In the genomic region with DNA sequence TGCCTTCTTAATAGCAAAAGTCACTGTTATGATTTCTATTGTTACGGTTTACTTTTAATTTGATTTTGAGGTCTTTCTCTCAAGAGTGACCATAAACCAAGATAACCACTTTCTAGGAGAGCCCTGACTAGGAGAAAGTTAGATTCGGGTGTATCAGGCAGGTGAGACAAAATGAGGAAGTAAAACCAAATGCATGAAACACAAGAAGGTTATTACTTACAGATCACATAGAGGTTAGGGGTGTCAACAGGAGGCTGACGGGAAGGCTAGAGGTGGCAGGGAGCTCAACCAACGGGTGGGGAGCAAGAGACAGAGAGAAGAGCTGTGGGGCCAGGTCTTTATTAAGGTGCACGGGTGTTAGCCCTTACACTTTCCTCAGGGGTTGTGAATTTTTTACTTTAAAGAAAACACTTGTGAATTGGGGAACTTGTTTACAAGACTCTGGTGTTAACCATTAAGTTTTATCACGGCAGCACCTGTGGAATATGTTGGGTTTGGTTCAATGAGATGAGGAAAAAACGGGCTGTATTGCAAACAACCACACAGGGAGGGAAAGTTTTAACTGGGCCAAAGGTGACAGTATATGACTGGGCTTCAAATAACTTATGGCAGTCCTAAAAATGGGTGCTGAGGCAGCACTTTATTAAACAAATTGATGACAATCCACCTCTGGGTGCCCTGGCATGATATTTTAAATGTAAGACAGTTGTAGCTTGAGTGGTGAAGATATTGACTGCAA, we compare ENCODE assay signal across 13 cellular contexts.
DNase-seq lines count a peak whose midpoint lies in the region; ATAC-seq, FAIRE-seq and TF ChIP-seq lines count a peak whose summit lies in the region.
"Had no signal": no experiment of that assay in that cellular context is flagged by ENCODE, and none has a peak within 500 bp of the region (broad histone marks: within the 10 kb centered on the region; RNA-seq: fewer than 3 reads in every experiment).

No MANE protein-coding gene starts in this region.

- peak overlapping the region; percentile 19; the same call in 1 of the 2 replicates for H3K4me2 ChIP-seq in GM12878 (ENCODE audit: control insufficient read depth, insufficient read depth)

- DNase-seq in GM12878 (ENCODE audit: low read depth, low spot score) (peak; percentile 9), KBM-7 (no peak), DMS 273 (lab: John Stamatoyannopoulos, UW; ENCODE audit: unreplicated experiment) (no peak), HUDEP-2 (lab: John Stamatoyannopoulos, UW; ENCODE audit: unreplicated experiment in 76 of 76) (no peak)
- no peak for DNase-seq in activated CD4-positive, alpha-beta memory T cell treated with anti-CD3 and anti-CD28 coated beads, Interleukin-2, amount 10 ng/mL, durations not matched to agents 7 days and 5 days
- DNase-seq: SHP77 had no signal

- POLR2A ChIA-PET in GM12878 (lab: Charles Lee): no interaction called here
- POLR2A ChIA-PET in activated CD4-positive, alpha-beta memory T cell treated with anti-CD3 and anti-CD28 coated beads, Interleukin-2, amount 10 ng/mL, durations not matched to agents 7 days and 5 days (lab: Charles Lee): no interaction called here

- no peaks in the 10 kb centered on the region for H3K27me3 ChIP-seq in GM12878 (replicated peaks in 1 of 2; ENCODE audit: control insufficient read depth in 2 of 2, insufficient read depth in 2 of 2, low read length in 1 of 2)

- RAD21 ChIA-PET in GM12878 (lab: Charles Lee; ENCODE audit: unreplicated experiment): no interaction called here

- no peaks in the 10 kb centered on the region for H3K4me1 Mint-ChIP-seq in activated CD4-positive, alpha-beta memory T cell treated with anti-CD3 and anti-CD28 coated beads, Interleukin-2, amount 10 ng/mL, durations not matched to agents 7 days and 5 days
- H3K4me1 Mint-ChIP-seq: CD14-positive monocyte had no signal

- H3K27ac Mint-ChIP-seq in activated CD4-positive, alpha-beta memory T cell treated with anti-CD3 and anti-CD28 coated beads, Interleukin-2, amount 10 ng/mL, durations not matched to agents 7 days and 5 days: no peak overlapping the region
- H3K27ac Mint-ChIP-seq: CD14-positive monocyte had no signal

- intact Hi-C loops in GM12878 (cut with micrococcal nuclease; ENCODE audit: unreplicated experiment): loop anchor here (5.0 kb wide), 1 partner anchor 35 kb away; no protein-coding TSS in a partner anchor

- no peaks in the 10 kb centered on the region for H4K20me1 ChIP-seq in GM12878 (ENCODE audit: control insufficient read depth, insufficient read depth)

- no peaks in the 10 kb centered on the region for H3K36me3 Mint-ChIP-seq in activated CD4-positive, alpha-beta memory T cell treated with anti-CD3 and anti-CD28 coated beads, Interleukin-2, amount 10 ng/mL, durations not matched to agents 7 days and 5 days (ENCODE audit: low read depth)
- H3K36me3 Mint-ChIP-seq: CD14-positive monocyte had no signal

- H3K27me3 Mint-ChIP-seq in activated CD4-positive, alpha-beta memory T cell treated with anti-CD3 and anti-CD28 coated beads, Interleukin-2, amount 10 ng/mL, durations not matched to agents 7 days and 5 days: no peaks in the 10 kb centered on the region

- H2AFZ ChIP-seq in GM12878 (ENCODE audit: control insufficient read depth, low read depth, low read length): no peak overlapping the region

- CTCF ChIA-PET in GM12878 (lab: Yijun Ruan, JAX): interaction anchor here (0.7 to 1.0 kb wide), 2 partner anchors 9 to 749 kb away, joined by 3 read pairs; no protein-coding TSS in a partner anchor
- CTCF ChIA-PET in activated CD4-positive, alpha-beta memory T cell treated with anti-CD3 and anti-CD28 coated beads, Interleukin-2, amount 10 ng/mL, durations not matched to agents 7 days and 5 days (lab: Charles Lee): no interaction called here

- H3K9me3 ChIP-seq in GM12878 (replicated peaks; ENCODE audit: control insufficient read depth, insufficient read depth, low read length): no peaks in the 10 kb centered on the region
- H3K9me3 ChIP-seq: thoracic aorta had no signal

- WGBS in GM12878 (ENCODE audit: insufficient coverage, insufficient replicate concordance, low lambda C conversion rate, missing lambda C conversion rate): 6% methylated on average over 7 of the region's 7 CpGs

- H3K9ac ChIP-seq in GM12878 (ENCODE audit: control insufficient read depth, insufficient read depth, low read length): no peak overlapping the region

- peaks cover 6% of the 10 kb centered on the region for H3K4me1 ChIP-seq in GM12878 (ENCODE audit: control insufficient read depth, insufficient read depth, low read length)

- H3K36me3 ChIP-seq in GM12878 (ENCODE audit: control insufficient read depth in 2 of 2, insufficient read depth in 2 of 2, low read length in 1 of 2): no peaks in the 10 kb centered on the region
- H3K36me3 ChIP-seq: thoracic aorta had no signal

- H3K4me3 ChIP-seq in GM12878: no peak overlapping the region
- H3K4me3 ChIP-seq: thoracic aorta had no signal

- ATAC-seq in GM18519 (IDR thresholded peaks at IDR 0.05; ENCODE audit: low FRiP score, unreplicated experiment) (peak; percentile 95), GM21381 (IDR thresholded peaks at IDR 0.05; ENCODE audit: unreplicated experiment) (peak; percentile 77), HG03060 (IDR thresholded peaks at IDR 0.05; ENCODE audit: low read depth, unreplicated experiment) (peak; percentile 88), GM12878 (peak; percentile 94)

- no peak overlapping the region for H3K4me3 Mint-ChIP-seq in activated CD4-positive, alpha-beta memory T cell treated with anti-CD3 and anti-CD28 coated beads, Interleukin-2, amount 10 ng/mL, durations not matched to agents 7 days and 5 days
- H3K4me3 Mint-ChIP-seq: CD14-positive monocyte had no signal

- no peaks in the 10 kb centered on the region for H3K79me2 ChIP-seq in GM12878 (ENCODE audit: control insufficient read depth, insufficient read depth, low read length)

- in situ Hi-C loops in GM12878 (cut with MboI): no loop called here
- in situ Hi-C loops in KBM-7 (cut with MboI; ENCODE audit: low pct_unique_long_range_greater_than_20kb, low sequenced_read_pairs): no loop called here

- no peak for TF ChIP-seq POLR2A in GM12878 (IDR thresholded peaks at IDR 0.05; ENCODE audit: low read depth, low read length)

- no peak overlapping the region for H3K27ac ChIP-seq in GM12878 (ENCODE audit: control insufficient read depth, insufficient read depth)
- H3K27ac ChIP-seq: thoracic aorta, VCaP had no signal

- TF ChIP-seq EP300 in GM12878 (IDR thresholded peaks at IDR 0.05; ENCODE audit: borderline replicate concordance in 1 of 2, control insufficient read depth in 1 of 2, low read depth in 2 of 2, low read length in 2 of 2): 0 out of 4 replicates have a peak, but pooled peaks of 1 of the 2 experiments have one; percentile 0

- BruUV-seq in GM12878 (replicated peaks; lab: Mats Ljungman, UMichigan): no TSS peak

- SMC1A ChIA-PET in GM12878 (lab: Charles Lee; ENCODE audit: uncharacterized antibody, unreplicated experiment): interaction anchor here (0.7 to 1.4 kb wide), 4 partner anchors 16 to 351 kb away, joined by 3 to 4 read pairs (median 3); no protein-coding TSS in a partner anchor

- TF ChIP-seq CTCF in GM12878 (IDR thresholded peaks at IDR 0.05 in 2 of 3, conservative IDR thresholded peaks at IDR 0.05 in 1 of 3; ENCODE audit: control insufficient read depth in 2 of 3, extremely low read depth in 1 of 3, insufficient read depth in 1 of 3, low read depth in 3 of 3, low read length in 3 of 3): no peak

- H3K9me3 Mint-ChIP-seq in activated CD4-positive, alpha-beta memory T cell treated with anti-CD3 and anti-CD28 coated beads, Interleukin-2, amount 10 ng/mL, durations not matched to agents 7 days and 5 days: no peaks in the 10 kb centered on the region

- peak; percentile 49 for FAIRE-seq in GM12878 (lab: Jason Lieb, UNC)
- FAIRE-seq: astrocyte had no signal

- TF ChIP-seq RAD21 in GM12878 (IDR thresholded peaks at IDR 0.05; ENCODE audit: insufficient read depth, low read depth, low read length): no peak

TF ChIP-seq in GM12878, 131 proteins besides CTCF, POLR2A, EP300 and RAD21 (continues in another document):
- TF ChIP-seq, protein P1, sequence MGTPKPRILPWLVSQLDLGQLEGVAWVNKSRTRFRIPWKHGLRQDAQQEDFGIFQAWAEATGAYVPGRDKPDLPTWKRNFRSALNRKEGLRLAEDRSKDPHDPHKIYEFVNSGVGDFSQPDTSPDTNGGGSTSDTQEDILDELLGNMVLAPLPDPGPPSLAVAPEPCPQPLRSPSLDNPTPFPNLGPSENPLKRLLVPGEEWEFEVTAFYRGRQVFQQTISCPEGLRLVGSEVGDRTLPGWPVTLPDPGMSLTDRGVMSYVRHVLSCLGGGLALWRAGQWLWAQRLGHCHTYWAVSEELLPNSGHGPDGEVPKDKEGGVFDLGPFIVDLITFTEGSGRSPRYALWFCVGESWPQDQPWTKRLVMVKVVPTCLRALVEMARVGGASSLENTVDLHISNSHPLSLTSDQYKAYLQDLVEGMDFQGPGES (IDR thresholded peaks at IDR 0.05): no peak
- TF ChIP-seq, protein P2, sequence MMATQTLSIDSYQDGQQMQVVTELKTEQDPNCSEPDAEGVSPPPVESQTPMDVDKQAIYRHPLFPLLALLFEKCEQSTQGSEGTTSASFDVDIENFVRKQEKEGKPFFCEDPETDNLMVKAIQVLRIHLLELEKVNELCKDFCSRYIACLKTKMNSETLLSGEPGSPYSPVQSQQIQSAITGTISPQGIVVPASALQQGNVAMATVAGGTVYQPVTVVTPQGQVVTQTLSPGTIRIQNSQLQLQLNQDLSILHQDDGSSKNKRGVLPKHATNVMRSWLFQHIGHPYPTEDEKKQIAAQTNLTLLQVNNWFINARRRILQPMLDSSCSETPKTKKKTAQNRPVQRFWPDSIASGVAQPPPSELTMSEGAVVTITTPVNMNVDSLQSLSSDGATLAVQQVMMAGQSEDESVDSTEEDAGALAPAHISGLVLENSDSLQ (IDR thresholded peaks at IDR 0.05): peak; percentile 57; the same call in 1 of the 2 replicates
- TF ChIP-seq, protein P3, sequence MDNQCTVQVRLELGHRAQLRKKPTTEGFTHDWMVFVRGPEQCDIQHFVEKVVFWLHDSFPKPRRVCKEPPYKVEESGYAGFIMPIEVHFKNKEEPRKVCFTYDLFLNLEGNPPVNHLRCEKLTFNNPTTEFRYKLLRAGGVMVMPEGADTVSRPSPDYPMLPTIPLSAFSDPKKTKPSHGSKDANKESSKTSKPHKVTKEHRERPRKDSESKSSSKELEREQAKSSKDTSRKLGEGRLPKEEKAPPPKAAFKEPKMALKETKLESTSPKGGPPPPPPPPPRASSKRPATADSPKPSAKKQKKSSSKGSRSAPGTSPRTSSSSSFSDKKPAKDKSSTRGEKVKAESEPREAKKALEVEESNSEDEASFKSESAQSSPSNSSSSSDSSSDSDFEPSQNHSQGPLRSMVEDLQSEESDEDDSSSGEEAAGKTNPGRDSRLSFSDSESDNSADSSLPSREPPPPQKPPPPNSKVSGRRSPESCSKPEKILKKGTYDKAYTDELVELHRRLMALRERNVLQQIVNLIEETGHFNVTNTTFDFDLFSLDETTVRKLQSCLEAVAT (IDR thresholded peaks at IDR 0.05): 0 out of 2 replicates have a peak, but pooled peaks have one; percentile 33
- peak; percentile 64 for TF ChIP-seq RUNX3 (IDR thresholded peaks at IDR 0.05; ENCODE audit: low read length)
- TF ChIP-seq NR2F1 (conservative IDR thresholded peaks at IDR 0.05): peak; percentile 70; the same call in 1 of the 2 replicates
